In the genomic region with DNA sequence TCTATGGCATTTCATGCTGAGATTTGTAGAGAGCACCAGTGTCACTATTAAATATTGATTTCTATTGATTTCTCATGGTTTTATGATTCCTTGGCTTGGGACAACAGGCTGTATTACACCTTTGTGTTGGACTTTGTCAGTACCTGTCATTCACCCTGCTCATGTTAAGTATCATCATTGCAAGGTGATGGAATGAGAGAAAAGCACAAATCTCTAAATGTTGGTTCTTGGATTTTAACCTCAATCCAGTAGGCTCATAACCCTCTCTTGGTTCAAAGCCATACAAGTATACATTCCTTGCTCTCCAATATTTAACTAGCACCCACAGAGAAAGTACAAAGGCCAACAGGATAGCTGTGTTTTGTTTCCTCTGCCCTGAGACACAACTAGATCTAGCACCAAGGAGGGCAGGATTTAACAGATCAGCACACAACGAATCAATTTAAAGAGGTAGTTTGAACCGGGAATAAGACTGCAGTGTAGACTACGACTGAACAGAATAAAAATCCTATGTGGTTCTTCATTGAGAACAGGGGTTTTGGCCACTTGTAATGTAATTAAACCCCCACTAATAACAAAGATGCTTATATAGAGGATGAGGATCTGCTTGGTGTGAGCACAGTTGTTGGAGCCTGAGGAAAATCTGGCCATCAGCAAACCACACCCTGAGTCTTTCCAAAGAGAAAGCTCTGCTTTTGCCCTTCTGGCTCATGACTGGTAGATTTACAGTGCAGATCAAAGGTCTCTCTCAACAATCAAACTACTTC, we compare ENCODE assay signal across 1 cellular context.
A peak's percentile ranks its signal among the peaks of the same experiment; 100 is the strongest.
TF ChIP-seq lines count a peak whose summit lies in the region.

No MANE protein-coding gene starts in this region.

TF ChIP-seq in HepG2, 621 proteins besides CTCF, POLR2A, EP300 and RAD21 (continued from another document and continues in another):
- TF ChIP-seq PRDM15 (CRISPR knock-in tag; IDR thresholded peaks at IDR 0.05): no peak
- TF ChIP-seq NR2C2 (CRISPR knock-in tag; IDR thresholded peaks at IDR 0.05; ENCODE audit: borderline replicate concordance): no peak
- no peak for TF ChIP-seq GABPB1 (CRISPR knock-in tag; IDR thresholded peaks at IDR 0.05)
- TF ChIP-seq ZNF567 (CRISPR knock-in tag; IDR thresholded peaks at IDR 0.05; ENCODE audit: borderline replicate concordance): no peak
- no peak for TF ChIP-seq BRCA1 (CRISPR knock-in tag; IDR thresholded peaks at IDR 0.05)
- TF ChIP-seq KLF15 (CRISPR knock-in tag; IDR thresholded peaks at IDR 0.05; ENCODE audit: borderline replicate concordance): no peak
- no peak for TF ChIP-seq ZNF263 (CRISPR knock-in tag; IDR thresholded peaks at IDR 0.05)
- no peak for TF ChIP-seq BORCS8-MEF2B (CRISPR knock-in tag; IDR thresholded peaks at IDR 0.05)
- TF ChIP-seq, protein P1, sequence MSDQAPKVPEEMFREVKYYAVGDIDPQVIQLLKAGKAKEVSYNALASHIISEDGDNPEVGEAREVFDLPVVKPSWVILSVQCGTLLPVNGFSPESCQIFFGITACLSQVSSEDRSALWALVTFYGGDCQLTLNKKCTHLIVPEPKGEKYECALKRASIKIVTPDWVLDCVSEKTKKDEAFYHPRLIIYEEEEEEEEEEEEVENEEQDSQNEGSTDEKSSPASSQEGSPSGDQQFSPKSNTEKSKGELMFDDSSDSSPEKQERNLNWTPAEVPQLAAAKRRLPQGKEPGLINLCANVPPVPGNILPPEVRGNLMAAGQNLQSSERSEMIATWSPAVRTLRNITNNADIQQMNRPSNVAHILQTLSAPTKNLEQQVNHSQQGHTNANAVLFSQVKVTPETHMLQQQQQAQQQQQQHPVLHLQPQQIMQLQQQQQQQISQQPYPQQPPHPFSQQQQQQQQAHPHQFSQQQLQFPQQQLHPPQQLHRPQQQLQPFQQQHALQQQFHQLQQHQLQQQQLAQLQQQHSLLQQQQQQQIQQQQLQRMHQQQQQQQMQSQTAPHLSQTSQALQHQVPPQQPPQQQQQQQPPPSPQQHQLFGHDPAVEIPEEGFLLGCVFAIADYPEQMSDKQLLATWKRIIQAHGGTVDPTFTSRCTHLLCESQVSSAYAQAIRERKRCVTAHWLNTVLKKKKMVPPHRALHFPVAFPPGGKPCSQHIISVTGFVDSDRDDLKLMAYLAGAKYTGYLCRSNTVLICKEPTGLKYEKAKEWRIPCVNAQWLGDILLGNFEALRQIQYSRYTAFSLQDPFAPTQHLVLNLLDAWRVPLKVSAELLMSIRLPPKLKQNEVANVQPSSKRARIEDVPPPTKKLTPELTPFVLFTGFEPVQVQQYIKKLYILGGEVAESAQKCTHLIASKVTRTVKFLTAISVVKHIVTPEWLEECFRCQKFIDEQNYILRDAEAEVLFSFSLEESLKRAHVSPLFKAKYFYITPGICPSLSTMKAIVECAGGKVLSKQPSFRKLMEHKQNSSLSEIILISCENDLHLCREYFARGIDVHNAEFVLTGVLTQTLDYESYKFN (CRISPR knock-in tag; conservative IDR thresholded peaks at IDR 0.05): peak; percentile 96
- no peak for TF ChIP-seq MXI1 (IDR thresholded peaks at IDR 0.05; ENCODE audit: borderline replicate concordance, low read depth, low read length)
- 0 out of 2 replicates have a peak, but pooled peaks have one; percentile 51 for TF ChIP-seq ZNF709 (CRISPR knock-in tag; IDR thresholded peaks at IDR 0.05)
- TF ChIP-seq ZNF784 (CRISPR knock-in tag; IDR thresholded peaks at IDR 0.05; ENCODE audit: borderline replicate concordance): no peak
- no peak for TF ChIP-seq CBX1 (IDR thresholded peaks at IDR 0.05; ENCODE audit: low read depth)
- TF ChIP-seq ZBTB25 (CRISPR knock-in tag; IDR thresholded peaks at IDR 0.05): peak; percentile 17; the same call in 1 of the 2 replicates
- no peak for TF ChIP-seq ZNF746 (CRISPR knock-in tag; IDR thresholded peaks at IDR 0.05)
- no peak for TF ChIP-seq KDM2A (CRISPR knock-in tag; IDR thresholded peaks at IDR 0.05; ENCODE audit: borderline replicate concordance, low read depth)
- no peak for TF ChIP-seq DMAP1 (CRISPR knock-in tag; IDR thresholded peaks at IDR 0.05)
- no peak for TF ChIP-seq ZNF792 (CRISPR knock-in tag; IDR thresholded peaks at IDR 0.05)
- no peak for TF ChIP-seq ELF4 (CRISPR knock-in tag; IDR thresholded peaks at IDR 0.05; ENCODE audit: borderline replicate concordance)
- TF ChIP-seq KAT2B (IDR thresholded peaks at IDR 0.05; ENCODE audit: borderline replicate concordance, low read depth, low read length): peak; percentile 97
- TF ChIP-seq ATM (IDR thresholded peaks at IDR 0.05; ENCODE audit: borderline replicate concordance): no peak
- no peak for TF ChIP-seq MAFG (CRISPR knock-in tag; IDR thresholded peaks at IDR 0.05)
- TF ChIP-seq ZNF644 (CRISPR knock-in tag; IDR thresholded peaks at IDR 0.05; ENCODE audit: low read depth): peak; percentile 80
- no peak for TF ChIP-seq SP2 (CRISPR knock-in tag; IDR thresholded peaks at IDR 0.05)
- TF ChIP-seq ZNF354B (CRISPR knock-in tag; IDR thresholded peaks at IDR 0.05): no peak
- TF ChIP-seq, protein P2, sequence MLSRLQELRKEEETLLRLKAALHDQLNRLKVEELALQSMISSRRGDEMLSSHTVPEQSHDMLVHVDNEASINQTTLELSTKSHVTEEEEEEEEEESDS (CRISPR knock-in tag; IDR thresholded peaks at IDR 0.05; ENCODE audit: borderline replicate concordance): no peak
- no peak for TF ChIP-seq ZBTB10 (CRISPR knock-in tag; IDR thresholded peaks at IDR 0.05; ENCODE audit: borderline replicate concordance)
- TF ChIP-seq ZNF34 (CRISPR knock-in tag; IDR thresholded peaks at IDR 0.05; ENCODE audit: borderline replicate concordance): no peak
- TF ChIP-seq ZNF607 (CRISPR knock-in tag; IDR thresholded peaks at IDR 0.05; ENCODE audit: borderline replicate concordance): no peak
- TF ChIP-seq, protein P3, sequence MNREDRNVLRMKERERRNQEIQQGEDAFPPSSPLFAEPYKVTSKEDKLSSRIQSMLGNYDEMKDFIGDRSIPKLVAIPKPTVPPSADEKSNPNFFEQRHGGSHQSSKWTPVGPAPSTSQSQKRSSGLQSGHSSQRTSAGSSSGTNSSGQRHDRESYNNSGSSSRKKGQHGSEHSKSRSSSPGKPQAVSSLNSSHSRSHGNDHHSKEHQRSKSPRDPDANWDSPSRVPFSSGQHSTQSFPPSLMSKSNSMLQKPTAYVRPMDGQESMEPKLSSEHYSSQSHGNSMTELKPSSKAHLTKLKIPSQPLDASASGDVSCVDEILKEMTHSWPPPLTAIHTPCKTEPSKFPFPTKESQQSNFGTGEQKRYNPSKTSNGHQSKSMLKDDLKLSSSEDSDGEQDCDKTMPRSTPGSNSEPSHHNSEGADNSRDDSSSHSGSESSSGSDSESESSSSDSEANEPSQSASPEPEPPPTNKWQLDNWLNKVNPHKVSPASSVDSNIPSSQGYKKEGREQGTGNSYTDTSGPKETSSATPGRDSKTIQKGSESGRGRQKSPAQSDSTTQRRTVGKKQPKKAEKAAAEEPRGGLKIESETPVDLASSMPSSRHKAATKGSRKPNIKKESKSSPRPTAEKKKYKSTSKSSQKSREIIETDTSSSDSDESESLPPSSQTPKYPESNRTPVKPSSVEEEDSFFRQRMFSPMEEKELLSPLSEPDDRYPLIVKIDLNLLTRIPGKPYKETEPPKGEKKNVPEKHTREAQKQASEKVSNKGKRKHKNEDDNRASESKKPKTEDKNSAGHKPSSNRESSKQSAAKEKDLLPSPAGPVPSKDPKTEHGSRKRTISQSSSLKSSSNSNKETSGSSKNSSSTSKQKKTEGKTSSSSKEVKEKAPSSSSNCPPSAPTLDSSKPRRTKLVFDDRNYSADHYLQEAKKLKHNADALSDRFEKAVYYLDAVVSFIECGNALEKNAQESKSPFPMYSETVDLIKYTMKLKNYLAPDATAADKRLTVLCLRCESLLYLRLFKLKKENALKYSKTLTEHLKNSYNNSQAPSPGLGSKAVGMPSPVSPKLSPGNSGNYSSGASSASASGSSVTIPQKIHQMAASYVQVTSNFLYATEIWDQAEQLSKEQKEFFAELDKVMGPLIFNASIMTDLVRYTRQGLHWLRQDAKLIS (CRISPR knock-in tag; IDR thresholded peaks at IDR 0.05): no peak
- TF ChIP-seq CHD4 (IDR thresholded peaks at IDR 0.05; ENCODE audit: borderline replicate concordance, low read length): peak; percentile 62; the same call in 1 of the 2 replicates
- no peak for TF ChIP-seq PLRG1 (conservative IDR thresholded peaks at IDR 0.05)
- no peak for TF ChIP-seq ZNF17 (CRISPR knock-in tag; IDR thresholded peaks at IDR 0.05)
- no peak for TF ChIP-seq KLF16 (CRISPR knock-in tag; IDR thresholded peaks at IDR 0.05)
- TF ChIP-seq ZNF138 (CRISPR knock-in tag; IDR thresholded peaks at IDR 0.05; ENCODE audit: low read depth): no peak
- TF ChIP-seq MIER3 (CRISPR knock-in tag; IDR thresholded peaks at IDR 0.05; ENCODE audit: borderline replicate concordance): no peak
- TF ChIP-seq, protein P4, sequence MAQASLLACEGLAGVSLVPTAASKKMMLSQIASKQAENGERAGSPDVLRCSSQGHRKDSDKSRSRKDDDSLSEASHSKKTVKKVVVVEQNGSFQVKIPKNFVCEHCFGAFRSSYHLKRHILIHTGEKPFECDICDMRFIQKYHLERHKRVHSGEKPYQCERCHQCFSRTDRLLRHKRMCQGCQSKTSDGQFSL (CRISPR knock-in tag; IDR thresholded peaks at IDR 0.05): no peak
- TF ChIP-seq BHLHE40 (IDR thresholded peaks at IDR 0.05; ENCODE audit: low read length): no peak
- TF ChIP-seq NKX3-1 (CRISPR knock-in tag; IDR thresholded peaks at IDR 0.05): no peak
- no peak for TF ChIP-seq ZNF577 (CRISPR knock-in tag; IDR thresholded peaks at IDR 0.05; ENCODE audit: borderline replicate concordance, low read depth)
- TF ChIP-seq SRSF1 (optimal IDR thresholded peaks at IDR 0.05; ENCODE audit: low read depth, low read length): no peak
- TF ChIP-seq ZNF670 (CRISPR knock-in tag; IDR thresholded peaks at IDR 0.05; ENCODE audit: borderline replicate concordance): no peak
- TF ChIP-seq, protein P5, sequence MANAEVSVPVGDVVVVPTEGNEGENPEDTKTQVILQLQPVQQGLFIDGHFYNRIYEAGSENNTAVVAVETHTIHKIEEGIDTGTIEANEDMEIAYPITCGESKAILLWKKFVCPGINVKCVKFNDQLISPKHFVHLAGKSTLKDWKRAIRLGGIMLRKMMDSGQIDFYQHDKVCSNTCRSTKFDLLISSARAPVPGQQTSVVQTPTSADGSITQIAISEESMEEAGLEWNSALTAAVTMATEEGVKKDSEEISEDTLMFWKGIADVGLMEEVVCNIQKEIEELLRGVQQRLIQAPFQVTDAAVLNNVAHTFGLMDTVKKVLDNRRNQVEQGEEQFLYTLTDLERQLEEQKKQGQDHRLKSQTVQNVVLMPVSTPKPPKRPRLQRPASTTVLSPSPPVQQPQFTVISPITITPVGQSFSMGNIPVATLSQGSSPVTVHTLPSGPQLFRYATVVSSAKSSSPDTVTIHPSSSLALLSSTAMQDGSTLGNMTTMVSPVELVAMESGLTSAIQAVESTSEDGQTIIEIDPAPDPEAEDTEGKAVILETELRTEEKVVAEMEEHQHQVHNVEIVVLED (CRISPR knock-in tag; IDR thresholded peaks at IDR 0.05; ENCODE audit: borderline replicate concordance): no peak
- TF ChIP-seq ZSCAN22 (CRISPR knock-in tag; IDR thresholded peaks at IDR 0.05): no peak
